ENCODE assay signal across 15 cellular contexts in the genomic region with DNA sequence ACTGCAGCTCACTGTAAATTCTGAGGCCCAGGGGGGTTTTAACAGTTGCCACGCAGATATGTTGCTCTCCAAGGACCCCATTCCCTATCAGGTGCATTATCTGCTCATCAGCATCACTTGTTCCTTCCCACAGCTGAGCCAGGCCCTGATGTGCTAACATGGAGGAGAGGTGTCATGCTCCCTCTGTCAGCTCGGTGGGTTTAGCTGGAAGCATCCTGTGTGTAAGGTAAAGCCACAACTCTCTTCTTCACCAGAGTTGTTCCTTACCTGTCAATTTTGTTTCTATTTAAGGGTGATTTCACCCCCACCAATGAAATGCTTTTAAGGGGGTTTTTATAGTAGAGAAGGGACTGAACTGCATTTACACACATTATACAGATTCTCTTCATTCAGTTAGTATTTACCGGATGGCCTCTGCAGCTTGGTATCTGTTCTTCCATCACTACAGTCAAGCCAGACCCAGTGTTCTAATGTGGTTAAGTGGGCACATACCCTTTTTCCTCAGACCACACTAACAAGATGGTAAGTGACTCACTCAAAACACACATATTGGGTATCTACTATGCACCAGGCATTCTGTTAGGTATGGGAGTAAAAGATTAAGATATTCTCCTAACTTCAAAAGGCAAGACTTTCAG.
A peak's percentile ranks its signal among the peaks of the same experiment; 100 is the strongest.
DNase-seq lines count a peak whose midpoint lies in the region; ATAC-seq, FAIRE-seq and TF ChIP-seq lines count a peak whose summit lies in the region.
"Had no signal": no experiment of that assay in that cellular context is flagged by ENCODE, and none has a peak within 500 bp of the region (broad histone marks: within the 10 kb centered on the region; RNA-seq: fewer than 3 reads in every experiment).

No MANE protein-coding gene starts in this region.

- H4K20me1 ChIP-seq in BLaER1 (no peaks in the 10 kb centered on the region), DND-41 (ENCODE audit: insufficient read depth, low read length) (no peaks in the 10 kb centered on the region)

- no peaks in the 10 kb centered on the region for H3K36me3 ChIP-seq in BLaER1
- no peaks in the 10 kb centered on the region for H3K36me3 ChIP-seq in DND-41 (ENCODE audit: insufficient read depth, low read length)

- H3K4me3 ChIP-seq in BLaER1 (no peak overlapping the region), DND-41 (ENCODE audit: low read depth in 1 of 2, low read length in 2 of 2) (no peak overlapping the region)

- no peaks in the 10 kb centered on the region for H3K27me3 ChIP-seq in BLaER1
- no peaks in the 10 kb centered on the region for H3K27me3 ChIP-seq in DND-41 (ENCODE audit: insufficient read depth, low read length, poor library complexity)

- no peak overlapping the region for H3K27ac ChIP-seq in BLaER1
- H3K27ac ChIP-seq in DND-41 (ENCODE audit: low read length) = no peak overlapping the region
- H3K27ac ChIP-seq: RWPE1 had no signal

- ATAC-seq in DND-41 (ENCODE audit: insufficient read depth, low read depth) (peak; percentile 62), SK-N-SH treated with all-trans-retinoic acid at 6 μM for 48 hours (no peak; the same call in 2 of the 3 replicates), HG03521 (IDR thresholded peaks at IDR 0.05; ENCODE audit: unreplicated experiment) (no peak), GM21576 (IDR thresholded peaks at IDR 0.05; ENCODE audit: unreplicated experiment) (no peak)
- ATAC-seq: HepG2 had no signal

- TF ChIP-seq CTCF in DND-41 (IDR thresholded peaks at IDR 0.05; ENCODE audit: borderline replicate concordance, extremely low read depth, low read length, poor library complexity, severe bottlenecking) = no peak

- no peak overlapping the region for H2AFZ ChIP-seq in DND-41 (ENCODE audit: low read depth, low read length)

- H3K9ac ChIP-seq in BLaER1 (no peak overlapping the region), DND-41 (ENCODE audit: low read depth, low read length) (no peak overlapping the region)

- H3K9me3 ChIP-seq in BLaER1 = no peaks in the 10 kb centered on the region
- no peaks in the 10 kb centered on the region for H3K9me3 ChIP-seq in DND-41 (ENCODE audit: insufficient read depth, low read length, severe bottlenecking)

- H3K4me2 ChIP-seq in BLaER1 (peak overlapping the region; percentile 27; the same call in 1 of the 2 replicates), DND-41 (ENCODE audit: insufficient read depth, low read length) (no peak overlapping the region)

- H3K4me1 ChIP-seq in BLaER1 = peaks cover 10% of the 10 kb centered on the region
- peaks cover 16% of the 10 kb centered on the region for H3K4me1 ChIP-seq in DND-41 (ENCODE audit: insufficient read depth, low read length)

- no peak for FAIRE-seq in RCC 7860 (lab: Jason Lieb, UNC)
- FAIRE-seq: HepG2 had no signal

- DNase-seq in DND-41 (no peak), glomerular visceral epithelial cell (ENCODE audit: extremely low spot score) (peak; percentile 17), SHP77 (lab: John Stamatoyannopoulos, UW) (no peak), RCC 7860 (ENCODE audit: low spot score) (no peak)
- DNase-seq: H9, Karpas-422, NCI-H1417, NCI-H2029, NCI-H510A treated with DMSO at 0.1 percent for 48 hours had no signal

- no peaks in the 10 kb centered on the region for H3K79me2 ChIP-seq in DND-41 (ENCODE audit: insufficient read depth, low read length)

TF ChIP-seq in SK-N-SH treated with all-trans-retinoic acid at 6 μM for 48 hours, 23 proteins besides CTCF, POLR2A, EP300 and RAD21:
- TF ChIP-seq TCF4 (CRISPR knock-in tag; IDR thresholded peaks at IDR 0.05; ENCODE audit: borderline replicate concordance) (peak; percentile 48; the same call in 1 of the 2 replicates), GLIS3 (CRISPR knock-in tag; IDR thresholded peaks at IDR 0.05) (no peak), SNAI2 (CRISPR knock-in tag; IDR thresholded peaks at IDR 0.05) (no peak), TSHZ2 (CRISPR knock-in tag; IDR thresholded peaks at IDR 0.05) (peak; percentile 65; the same call in 1 of the 2 replicates), ESRRG (CRISPR knock-in tag; IDR thresholded peaks at IDR 0.05) (no peak)
- TF ChIP-seq, protein P1, sequence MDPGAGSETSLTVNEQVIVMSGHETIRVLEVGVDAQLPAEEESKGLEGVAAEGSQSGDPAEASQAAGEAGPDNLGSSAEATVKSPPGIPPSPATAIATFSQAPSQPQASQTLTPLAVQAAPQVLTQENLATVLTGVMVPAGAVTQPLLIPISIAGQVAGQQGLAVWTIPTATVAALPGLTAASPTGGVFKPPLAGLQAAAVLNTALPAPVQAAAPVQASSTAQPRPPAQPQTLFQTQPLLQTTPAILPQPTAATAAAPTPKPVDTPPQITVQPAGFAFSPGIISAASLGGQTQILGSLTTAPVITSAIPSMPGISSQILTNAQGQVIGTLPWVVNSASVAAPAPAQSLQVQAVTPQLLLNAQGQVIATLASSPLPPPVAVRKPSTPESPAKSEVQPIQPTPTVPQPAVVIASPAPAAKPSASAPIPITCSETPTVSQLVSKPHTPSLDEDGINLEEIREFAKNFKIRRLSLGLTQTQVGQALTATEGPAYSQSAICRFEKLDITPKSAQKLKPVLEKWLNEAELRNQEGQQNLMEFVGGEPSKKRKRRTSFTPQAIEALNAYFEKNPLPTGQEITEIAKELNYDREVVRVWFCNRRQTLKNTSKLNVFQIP (CRISPR knock-in tag; IDR thresholded peaks at IDR 0.05; ENCODE audit: borderline replicate concordance, low read depth) = no peak
TF ChIP-seq in SK-N-SH treated with all-trans-retinoic acid at 6 μM for 48 hours: peak in this region for 2.
